In the genomic region with DNA sequence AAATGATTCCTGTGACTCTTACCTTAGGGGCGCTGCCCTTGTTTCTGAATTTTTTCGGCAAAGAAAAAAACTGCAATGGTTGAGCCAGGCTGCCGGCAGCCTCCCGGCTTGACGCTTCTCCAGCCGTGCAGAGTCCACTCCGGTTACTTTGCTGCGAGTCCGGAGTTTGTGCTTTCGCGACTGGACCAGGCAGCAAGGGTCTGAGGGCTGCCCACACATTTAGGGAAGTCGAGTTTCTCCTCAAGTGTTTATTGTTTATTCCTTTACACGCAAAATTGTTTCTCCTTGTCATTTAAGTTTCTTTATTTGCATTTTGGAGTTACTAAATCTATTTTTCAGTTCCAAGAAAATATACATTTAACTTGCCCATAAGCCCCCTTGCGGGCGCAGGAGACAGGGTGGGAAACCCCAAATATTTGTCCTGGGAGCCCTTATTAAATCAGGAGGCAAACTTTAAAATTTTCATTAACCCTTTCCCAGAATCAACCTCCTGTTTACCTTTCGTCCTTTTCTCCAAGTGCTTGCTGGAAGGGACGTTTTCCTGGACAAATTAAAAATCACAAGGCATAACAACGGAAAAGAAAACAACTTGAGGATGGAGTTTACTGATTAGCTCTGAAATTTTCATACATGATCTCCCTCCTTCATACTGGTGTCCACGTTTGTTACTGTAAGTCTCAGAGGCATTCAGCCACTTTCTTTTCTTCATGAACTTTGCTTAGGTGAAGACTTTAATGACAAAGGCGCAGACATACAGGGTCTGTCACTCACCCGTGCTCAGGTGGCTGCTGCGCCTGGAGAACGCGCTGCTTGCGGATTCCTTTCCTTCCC, we compare ENCODE assay signal across 2 cellular contexts.
A peak's percentile ranks its signal among the peaks of the same experiment; 100 is the strongest.
TF ChIP-seq lines count a peak whose summit lies in the region.

No MANE protein-coding gene starts in this region.

TF ChIP-seq in IMR-90, 13 proteins besides CTCF, POLR2A, EP300 and RAD21:
- TF ChIP-seq RCOR1 (IDR thresholded peaks at IDR 0.05; ENCODE audit: insufficient replicate concordance, low read length) (no peak), BHLHE40 (IDR thresholded peaks at IDR 0.05; ENCODE audit: low read depth, low read length) (no peak), MXI1 (IDR thresholded peaks at IDR 0.05; ENCODE audit: borderline replicate concordance, low read depth, low read length) (no peak), CHD1 (IDR thresholded peaks at IDR 0.05; ENCODE audit: low read depth, low read length) (no peak), MAFK (IDR thresholded peaks at IDR 0.05; ENCODE audit: low read depth, low read length) (no peak), SMC3 (IDR thresholded peaks at IDR 0.05; ENCODE audit: low read depth, low read length) (no peak), RFX5 (IDR thresholded peaks at IDR 0.05; ENCODE audit: low read depth, low read length) (no peak), MAZ (IDR thresholded peaks at IDR 0.05; ENCODE audit: borderline replicate concordance, low read depth, low read length) (no peak), NFE2L2 (IDR thresholded peaks at IDR 0.05; ENCODE audit: low read depth, low read length) (no peak), CEBPB (IDR thresholded peaks at IDR 0.05; ENCODE audit: low read depth, low read length) (no peak), FOS (IDR thresholded peaks at IDR 0.05; ENCODE audit: low read depth, low read length) (no peak)
- TF ChIP-seq, protein P1, sequence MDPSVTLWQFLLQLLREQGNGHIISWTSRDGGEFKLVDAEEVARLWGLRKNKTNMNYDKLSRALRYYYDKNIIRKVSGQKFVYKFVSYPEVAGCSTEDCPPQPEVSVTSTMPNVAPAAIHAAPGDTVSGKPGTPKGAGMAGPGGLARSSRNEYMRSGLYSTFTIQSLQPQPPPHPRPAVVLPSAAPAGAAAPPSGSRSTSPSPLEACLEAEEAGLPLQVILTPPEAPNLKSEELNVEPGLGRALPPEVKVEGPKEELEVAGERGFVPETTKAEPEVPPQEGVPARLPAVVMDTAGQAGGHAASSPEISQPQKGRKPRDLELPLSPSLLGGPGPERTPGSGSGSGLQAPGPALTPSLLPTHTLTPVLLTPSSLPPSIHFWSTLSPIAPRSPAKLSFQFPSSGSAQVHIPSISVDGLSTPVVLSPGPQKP (IDR thresholded peaks at IDR 0.05; ENCODE audit: borderline replicate concordance, low read depth, low read length) = no peak
- TF ChIP-seq, protein P2, sequence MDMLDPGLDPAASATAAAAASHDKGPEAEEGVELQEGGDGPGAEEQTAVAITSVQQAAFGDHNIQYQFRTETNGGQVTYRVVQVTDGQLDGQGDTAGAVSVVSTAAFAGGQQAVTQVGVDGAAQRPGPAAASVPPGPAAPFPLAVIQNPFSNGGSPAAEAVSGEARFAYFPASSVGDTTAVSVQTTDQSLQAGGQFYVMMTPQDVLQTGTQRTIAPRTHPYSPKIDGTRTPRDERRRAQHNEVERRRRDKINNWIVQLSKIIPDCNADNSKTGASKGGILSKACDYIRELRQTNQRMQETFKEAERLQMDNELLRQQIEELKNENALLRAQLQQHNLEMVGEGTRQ (IDR thresholded peaks at IDR 0.05; ENCODE audit: low read depth, low read length) = no peak

TF ChIP-seq in endothelial cell of umbilical vein, 7 proteins besides CTCF, POLR2A, EP300 and RAD21:
- TF ChIP-seq MYC (IDR thresholded peaks at IDR 0.05; ENCODE audit: low read depth, low read length) = no peak
- TF ChIP-seq EZH2 (IDR thresholded peaks at IDR 0.05; ENCODE audit: borderline replicate concordance, low read depth, low read length, severe bottlenecking) = peak; percentile 2
